Comparison of ENCODE assay signal across 17 cellular contexts in the genomic region with DNA sequence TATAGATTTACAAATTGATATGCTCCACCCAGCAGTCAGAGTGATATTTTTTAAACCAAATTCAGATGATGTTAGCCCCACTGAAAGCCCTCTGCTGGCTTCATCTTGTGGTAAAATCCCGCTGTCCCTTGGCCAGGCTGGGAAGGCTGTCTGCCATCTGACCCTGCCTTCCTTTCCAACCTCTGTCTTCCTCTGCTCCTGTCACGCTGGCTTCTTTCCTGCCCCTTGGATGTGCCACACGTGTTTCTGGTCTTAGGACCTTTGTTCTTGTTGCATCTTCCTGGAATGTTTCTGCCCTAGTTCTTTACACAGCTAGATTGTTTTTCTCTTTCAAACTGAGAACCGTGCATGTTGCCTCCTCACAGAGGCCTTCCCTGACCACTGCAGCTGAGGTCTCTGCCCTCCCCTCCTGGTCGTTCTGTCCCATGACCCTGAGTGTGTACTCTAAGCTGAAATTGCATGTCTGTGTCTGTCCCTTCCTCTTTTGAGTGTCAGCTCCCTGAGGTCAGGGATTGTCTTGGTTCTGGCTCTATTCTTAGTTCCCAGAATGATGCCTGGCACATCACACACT.
"Had no signal": no experiment of that assay in that cellular context is flagged by ENCODE, and none has a peak within 500 bp of the region (broad histone marks: within the 10 kb centered on the region; RNA-seq: fewer than 3 reads in every experiment).

No MANE protein-coding gene starts in this region.

- DNase-seq: activated CD4-positive, alpha-beta memory T cell treated with anti-CD3 and anti-CD28 coated beads for 36 hours; activated CD4-positive, alpha-beta T cell treated with anti-CD3 and anti-CD28 coated beads for 1 hour; activated gamma-delta T cell treated with Interleukin-2 at 50 U/mL for 16 hours; activated naive CD8-positive, alpha-beta T cell treated with anti-CD3 and anti-CD28 coated beads, Interleukin-2, amount 10 ng/mL, durations not matched to agents 7 days and 5 days; activated T-cell treated with anti-CD3 and anti-CD28 coated beads, Interleukin-2, amount 50 U/mL, for 72 hours; aorta; gastrocnemius medialis; left cardiac atrium; mammary epithelial cell; mucosa of descending colon; small intestine had no signal

- H3K27me3 ChIP-seq: breast epithelium, gastrocnemius medialis, SJCRH30, tibial artery had no signal

- H3K4me3 ChIP-seq: breast epithelium, gastrocnemius medialis, mucosa of descending colon, SJCRH30, tibial artery had no signal

- H3K36me3 ChIP-seq: breast epithelium, gastrocnemius medialis, SJCRH30, tibial artery had no signal

- H3K4me1 ChIP-seq: breast epithelium, gastrocnemius medialis, tibial artery had no signal

- FAIRE-seq: colon, small intestine had no signal

- H3K27ac ChIP-seq: breast epithelium, epithelial cell of prostate, gastrocnemius medialis, SJCRH30, tibial artery had no signal

- H3K9me3 ChIP-seq: breast epithelium, gastrocnemius medialis, mucosa of descending colon, tibial artery had no signal

- ATAC-seq: activated T-cell treated with anti-CD3 and anti-CD28 coated beads, Interleukin-2, amount 50 U/mL, for 72 hours; gastrocnemius medialis; left cardiac atrium; natural killer cell treated with Interleukin-12 subunit alpha and Interleukin-12 subunit beta and Interleukin-15 and Interleukin-18, amount 100 ng/mL, for 72 hours had no signal
